10 cellular contexts compared by ENCODE assay signal in genomic region chr2:216031960-216032689, GRCh38. TPM values are rescaled to one million over a fixed set of nuclear protein-coding genes. Genes with fewer than 3 reads are reported as not detected.
DNase-seq lines count a peak whose midpoint lies in the region; ATAC-seq and TF ChIP-seq lines count a peak whose summit lies in the region.
"Had no signal": no experiment of that assay in that cellular context is flagged by ENCODE, and none has a peak within 500 bp of the region (broad histone marks: within the 10 kb centered on the region; RNA-seq: fewer than 3 reads in every experiment).

No MANE protein-coding gene starts in this region.

- H4K20me1 ChIP-seq in fibroblast of lung (ENCODE audit: control insufficient read depth, extremely low read depth, insufficient read depth, low read length), result no peaks in the 10 kb centered on the region

- no peaks in the 10 kb centered on the region for H3K9me3 ChIP-seq in fibroblast of lung (ENCODE audit: control insufficient read depth, insufficient read depth, low read depth, low read length)

- peaks cover 9% of the 10 kb centered on the region for H3K4me1 ChIP-seq in fibroblast of lung (ENCODE audit: control insufficient read depth, extremely low read depth, insufficient read depth, low read length)

- no peak overlapping the region for H3K9ac ChIP-seq in fibroblast of lung (ENCODE audit: insufficient read depth, low read length)

- peak overlapping the region; percentile 62 for H3K4me2 ChIP-seq in fibroblast of lung (ENCODE audit: extremely low read depth, insufficient read depth, low read length)

- ATAC-seq in GM21390 (IDR thresholded peaks at IDR 0.05; ENCODE audit: unreplicated experiment) (peak; percentile 84), HG03520 (IDR thresholded peaks at IDR 0.05; ENCODE audit: unreplicated experiment) (peak; percentile 80)

- peak overlapping the region; percentile 55 for H3K27ac ChIP-seq in fibroblast of lung (ENCODE audit: insufficient read depth, low read length)

- H3K9me3 Mint-ChIP-seq in endothelial cell (ENCODE audit: unreplicated experiment), result no peaks in the 10 kb centered on the region
- H3K9me3 Mint-ChIP-seq: activated naive CD8-positive, alpha-beta T cell treated with anti-CD3 and anti-CD28 coated beads, Interleukin-2, amount 10 ng/mL, durations not matched to agents 7 days and 5 days; neural crest cell had no signal

- H3K4me3 Mint-ChIP-seq in endothelial cell (ENCODE audit: unreplicated experiment), result no peak overlapping the region
- H3K4me3 Mint-ChIP-seq: activated naive CD8-positive, alpha-beta T cell treated with anti-CD3 and anti-CD28 coated beads, Interleukin-2, amount 10 ng/mL, durations not matched to agents 7 days and 5 days; neural crest cell had no signal

- DNase-seq in GM06990 (ENCODE audit: extremely low read depth, insufficient read length), result peak; percentile 76
- peak; percentile 85 to 90 for DNase-seq in fibroblast of lung (ENCODE audit: low read depth in 2 of 2)
- DNase-seq in endothelial cell (ENCODE audit: low spot score), result no peak
- DNase-seq in mesenteric fat pad (ENCODE audit: low spot score), result no peak
- no peak for DNase-seq in NCI-H1436 (lab: John Stamatoyannopoulos, UW)
- DNase-seq in iPS-NIHi11 (ENCODE audit: low spot score), result no peak
- DNase-seq: activated naive CD8-positive, alpha-beta T cell treated with anti-CD3 and anti-CD28 coated beads, Interleukin-2, amount 10 ng/mL, durations not matched to agents 7 days and 5 days had no signal

- H3K79me2 ChIP-seq in fibroblast of lung (ENCODE audit: control insufficient read depth, insufficient read depth, low read length), result no peaks in the 10 kb centered on the region

- H3K27me3 ChIP-seq in GM06990 (replicated peaks; ENCODE audit: control insufficient read depth, insufficient read depth, low read length) (no peaks in the 10 kb centered on the region), fibroblast of lung (ENCODE audit: control insufficient read depth, insufficient read depth, low read length) (no peaks in the 10 kb centered on the region)

- no peak overlapping the region for H3K27ac Mint-ChIP-seq in endothelial cell (ENCODE audit: unreplicated experiment)
- H3K27ac Mint-ChIP-seq: activated naive CD8-positive, alpha-beta T cell treated with anti-CD3 and anti-CD28 coated beads, Interleukin-2, amount 10 ng/mL, durations not matched to agents 7 days and 5 days had no signal

- peaks cover 13% of the 10 kb centered on the region for H3K4me1 Mint-ChIP-seq in endothelial cell (ENCODE audit: unreplicated experiment)

- peaks cover 4% of the 10 kb centered on the region for H3K27me3 Mint-ChIP-seq in endothelial cell (ENCODE audit: unreplicated experiment)
- H3K27me3 Mint-ChIP-seq: activated naive CD8-positive, alpha-beta T cell treated with anti-CD3 and anti-CD28 coated beads, Interleukin-2, amount 10 ng/mL, durations not matched to agents 7 days and 5 days had no signal

- H2AFZ ChIP-seq in fibroblast of lung (ENCODE audit: low read length), result no peak overlapping the region

- H3K36me3 Mint-ChIP-seq in endothelial cell (ENCODE audit: low read depth, unreplicated experiment), result peaks cover 7% of the 10 kb centered on the region

- TF ChIP-seq CTCF in GM06990 (IDR thresholded peaks at IDR 0.05; ENCODE audit: insufficient read depth, low read length, poor library complexity, severe bottlenecking), result no peak
- no peak for TF ChIP-seq CTCF in fibroblast of lung (conservative IDR thresholded peaks at IDR 0.05 in 1 of 2, IDR thresholded peaks at IDR 0.05 in 1 of 2; ENCODE audit: low read depth in 1 of 2, low read length in 2 of 2)
- TF ChIP-seq CTCF in endothelial cell (IDR thresholded peaks at IDR 0.05; ENCODE audit: unreplicated experiment), result no peak

- H3K4me3 ChIP-seq in GM06990 (replicated peaks; ENCODE audit: low read depth, low read length), result peak overlapping the region; percentile 59
- H3K4me3 ChIP-seq in fibroblast of lung (replicated peaks in 1 of 4; ENCODE audit: control extremely low read depth in 1 of 4, insufficient read depth in 1 of 4, low read depth in 3 of 4, low read length in 4 of 4), result no peak overlapping the region

- peaks cover 3% of the 10 kb centered on the region; the same call in 1 of the 2 replicates for H3K36me3 ChIP-seq in GM06990 (ENCODE audit: control insufficient read depth, insufficient read depth, low read length)
- H3K36me3 ChIP-seq in fibroblast of lung (ENCODE audit: control insufficient read depth, insufficient read depth, low read length), result no peaks in the 10 kb centered on the region

RNA-seq across cellular contexts. Expression of gene MREG, which starts 18.8 kb away (rescaled TPM):
- total RNA-seq in fibroblast of lung (1.8 and 3.5 TPM in 2 replicates), endothelial cell (ENCODE audit: unreplicated experiment) (26.1 TPM), mesenteric fat pad (5.7 TPM)
- 2.4 and 3.4 TPM in 2 replicates for polyA plus RNA-seq in fibroblast of lung
- polyA plus RNA-seq in fibroblast of lung (2012), result 1.8 and 2.5 TPM in 2 replicates
- polyA minus RNA-seq in fibroblast of lung (ENCODE audit: low replicate concordance), result 1.8 TPM in 1 of 2 replicates, not detected in the other

RNA-seq across cellular contexts. Expression of gene PECR, which starts 49.5 kb away (rescaled TPM):
- total RNA-seq in fibroblast of lung, result 19.3 and 22.6 TPM in 2 replicates
- 11.7 and 15.4 TPM in 2 replicates for polyA plus RNA-seq in fibroblast of lung
- polyA plus RNA-seq in fibroblast of lung (2012), result 7.1 and 10.2 TPM in 2 replicates
- polyA minus RNA-seq in fibroblast of lung (ENCODE audit: low replicate concordance), result 2.6 and 6.8 TPM in 2 replicates
- 8.4 TPM for total RNA-seq in endothelial cell (ENCODE audit: unreplicated experiment)
- total RNA-seq in mesenteric fat pad, result 32.4 TPM

RNA-seq across cellular contexts. Expression of gene TMEM169, which starts 49.6 kb away (rescaled TPM):
- total RNA-seq in fibroblast of lung, result 0.26 and 0.50 TPM in 2 replicates
- 0.10 TPM in 2 replicates for polyA plus RNA-seq in fibroblast of lung
- 0.06 and 0.36 TPM in 2 replicates for polyA plus RNA-seq in fibroblast of lung (2012)
- 0.55 TPM in 1 of 2 replicates, not detected in the other for polyA minus RNA-seq in fibroblast of lung (ENCODE audit: low replicate concordance)
- 3.2 TPM for total RNA-seq in endothelial cell (ENCODE audit: unreplicated experiment)
- total RNA-seq in mesenteric fat pad, result 0.45 TPM

Comparison
In these comparisons a context has a peak if more than half of its experiments do, and no peak if none do; other contexts are left out.
1. DNase-seq: peak in GM06990 (single experiment) and fibroblast of lung (2 of 2); none in endothelial cell (single experiment), mesenteric fat pad (single experiment), NCI-H1436 (single experiment) and iPS-NIHi11 (single experiment).